Comparison of ENCODE assay signal across 8 cellular contexts in genomic region chr17:45461524-45462327, GRCh38. TPM values are rescaled to one million over a fixed set of nuclear protein-coding genes. Genes with fewer than 3 reads are reported as not detected.
DNase-seq lines count a peak whose midpoint lies in the region; ATAC-seq and TF ChIP-seq lines count a peak whose summit lies in the region.
"Not testable (repeated sequence)": the region's sequence is repeated elsewhere in the genome, so short reads cannot be mapped to it uniquely, and the experiment has no call there.

No MANE protein-coding gene starts in this region.

- 68% methylated on average over 4 of the region's 8 CpGs for WGBS in SK-N-SH (ENCODE audit: low lambda C conversion rate)

- H3F3A ChIP-seq in SK-N-SH (replicated peaks; ENCODE audit: insufficient read depth): not testable (repeated sequence)

- H3K27me3 ChIP-seq in SK-N-SH (ENCODE audit: insufficient read depth): not testable (repeated sequence)

- not testable (repeated sequence) for H3K36me3 ChIP-seq in SK-N-SH (replicated peaks in 1 of 2; ENCODE audit: control insufficient read depth in 1 of 2, insufficient read depth in 2 of 2, low read length in 1 of 2)

- TF ChIP-seq RAD21 in SK-N-SH (IDR thresholded peaks at IDR 0.05; ENCODE audit: low read length): not testable (repeated sequence)

- H4K20me1 ChIP-seq in SK-N-SH (ENCODE audit: insufficient read depth): not testable (repeated sequence)

- DNase-seq in COLO668 (lab: John Stamatoyannopoulos, UW; ENCODE audit: unreplicated experiment) (peak; percentile 49), NAMALWA (ENCODE audit: low spot score) (peak; percentile 91), astrocyte of the hippocampus (ENCODE audit: low read depth, low spot score) (peak; percentile 48), iris pigment epithelial cell (ENCODE audit: low read depth) (peak; percentile 29)
- DNase-seq in SK-N-SH: not testable (repeated sequence)
- peak; percentile 7 for DNase-seq in stimulated activated CD8-positive, alpha-beta memory T cell treated with anti-CD3 and anti-CD28 coated beads, Interleukin-12 subunit alpha, Interleukin-12 subunit beta, amount 100 ng/mL, for 4 hours (ENCODE audit: low read depth)

- not testable (repeated sequence) for H3K4me1 ChIP-seq in SK-N-SH (ENCODE audit: control insufficient read depth in 1 of 2, insufficient read depth in 2 of 2, low read depth in 1 of 2, low read length in 1 of 2)

- not testable (repeated sequence) for H3K9me3 ChIP-seq in SK-N-SH

- POLR2A ChIA-PET in SK-N-SH (lab: Yijun Ruan, JAX): not testable (repeated sequence)

- ATAC-seq in GM19397 (IDR thresholded peaks at IDR 0.05; ENCODE audit: unreplicated experiment) (peak; percentile 89), HG02981 (IDR thresholded peaks at IDR 0.05; ENCODE audit: unreplicated experiment) (peak; percentile 88)

- H3K9me2 ChIP-seq in SK-N-SH: not testable (repeated sequence)

- H3K4me2 ChIP-seq in SK-N-SH: not testable (repeated sequence)

- not testable (repeated sequence) for H3K79me2 ChIP-seq in SK-N-SH (ENCODE audit: insufficient read depth)

- TF ChIP-seq CTCF in SK-N-SH (IDR thresholded peaks at IDR 0.05): not testable (repeated sequence)

- not testable (repeated sequence) for H3K4me3 ChIP-seq in SK-N-SH (ENCODE audit: low read depth in 2 of 2, low read length in 1 of 2)

- not testable (repeated sequence) for H3K9ac ChIP-seq in SK-N-SH

- not testable (repeated sequence) for H3K27ac ChIP-seq in SK-N-SH (ENCODE audit: low read depth in 2 of 2, low read length in 1 of 2)

- CTCF ChIA-PET in SK-N-SH (lab: Yijun Ruan, JAX): not testable (repeated sequence)

- H2AFZ ChIP-seq in SK-N-SH (ENCODE audit: low read depth): not testable (repeated sequence)

- TF ChIP-seq EP300 in SK-N-SH (IDR thresholded peaks at IDR 0.05; ENCODE audit: borderline replicate concordance in 1 of 2, low read depth in 1 of 2, low read length in 1 of 2): not testable (repeated sequence)

TF ChIP-seq in SK-N-SH, 30 proteins besides CTCF, POLR2A, EP300 and RAD21:
- peak; percentile 21; the same call in 1 of the 2 replicates for TF ChIP-seq FOSL2 (IDR thresholded peaks at IDR 0.05; ENCODE audit: borderline replicate concordance, low read depth)

RNA-seq across cellular contexts. Expression of gene PLEKHM1, which starts 28.8 kb away (rescaled TPM):
- 9.0 and 12.3 TPM in 2 replicates for polyA plus RNA-seq in SK-N-SH (2012; rRNA removed)
- 4.6 and 5.4 TPM in 2 replicates for polyA plus RNA-seq in SK-N-SH (2012; cell fraction: cytosol; rRNA removed)
- 26.7 and 29.2 TPM in 2 replicates for polyA plus RNA-seq in SK-N-SH (2012; cell fraction: nucleus; rRNA removed)

RNA-seq across cellular contexts. Expression of gene ARHGAP27, which starts 29.1 kb away (rescaled TPM):
- 2.1 and 4.3 TPM in 2 replicates for polyA plus RNA-seq in SK-N-SH (2012; rRNA removed)
- polyA plus RNA-seq in SK-N-SH (2012; cell fraction: cytosol; rRNA removed): 0.75 and 0.89 TPM in 2 replicates
- polyA plus RNA-seq in SK-N-SH (2012; cell fraction: nucleus; rRNA removed): 25.3 and 25.5 TPM in 2 replicates
